Comparison of ENCODE assay signal across 7 cellular contexts in the genomic region with DNA sequence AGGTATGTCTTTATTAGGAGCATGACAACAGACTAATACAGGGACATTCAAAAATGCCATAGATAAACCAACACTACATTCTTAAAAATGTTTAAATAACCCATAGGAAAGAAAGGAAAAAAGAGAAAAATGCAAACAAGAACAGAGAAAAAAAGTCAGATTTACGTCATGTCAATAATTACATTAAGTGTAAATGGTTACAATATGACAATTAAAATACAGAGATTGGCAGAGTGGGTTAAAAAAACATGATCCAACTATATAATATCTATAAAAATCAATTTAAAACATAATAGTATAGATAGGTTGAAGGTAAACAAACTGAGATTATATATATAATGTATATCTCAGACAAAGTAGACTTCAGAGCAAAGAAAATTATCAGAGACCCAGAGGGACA.
"Had no signal": no experiment of that assay in that cellular context is flagged by ENCODE, and none has a peak within 500 bp of the region (broad histone marks: within the 10 kb centered on the region; RNA-seq: fewer than 3 reads in every experiment).

No MANE protein-coding gene starts in this region.

- FAIRE-seq: HepG2, HTR-8/SVneo had no signal

- H3K9ac ChIP-seq: KMS-11 had no signal

- ATAC-seq: HepG2 had no signal

- H3K4me2 ChIP-seq: KMS-11 had no signal

- H3K27ac ChIP-seq: HL-60, KMS-11 had no signal

- DNase-seq: IMR-90, KBM-7, KG1 had no signal
